Comparison of ENCODE assay signal across 25 cellular contexts in genomic region chr20:46298374-46298773, GRCh38.
"Had no signal": no experiment of that assay in that cellular context is flagged by ENCODE, and none has a peak within 500 bp of the region (broad histone marks: within the 10 kb centered on the region; RNA-seq: fewer than 3 reads in every experiment).

No MANE protein-coding gene starts in this region.

- H3K4me3 ChIP-seq: coronary artery, dorsolateral prefrontal cortex, esophagus squamous epithelium, gastrocnemius medialis, heart right ventricle, left lung, lower lobe of right lung, mucosa of descending colon had no signal

- H3K36me3 ChIP-seq: esophagus squamous epithelium, gastrocnemius medialis, heart right ventricle, left lung, lower lobe of right lung had no signal

- DNase-seq: dermis blood vessel endothelial cell; dorsolateral prefrontal cortex; effector CD8-positive, alpha-beta T cell; effector memory CD8-positive, alpha-beta T cell; endodermal cell; erythroblast; esophagus squamous epithelium; foreskin fibroblast; foreskin melanocyte; gastrocnemius medialis; glutamatergic neuron; heart right ventricle; hippocampal formation; left cardiac atrium; left lung; left ventricle myocardium superior; lower lobe of right lung; mesenchymal stem cell; mucosa of descending colon had no signal

- H3K9me3 ChIP-seq: esophagus squamous epithelium, gastrocnemius medialis, heart right ventricle, left lung, lower lobe of right lung, mucosa of descending colon had no signal

- H3K4me1 ChIP-seq: esophagus squamous epithelium, gastrocnemius medialis, heart right ventricle, left lung, lower lobe of right lung had no signal

- FAIRE-seq: colon, endometrium, islet of Langerhans, keratinocyte had no signal

- H3K27ac ChIP-seq: coronary artery, epithelial cell of prostate, esophagus squamous epithelium, gastrocnemius medialis, heart right ventricle, left lung, lower lobe of right lung had no signal
